Comparison of ENCODE assay signal across 12 cellular contexts in the genomic region with DNA sequence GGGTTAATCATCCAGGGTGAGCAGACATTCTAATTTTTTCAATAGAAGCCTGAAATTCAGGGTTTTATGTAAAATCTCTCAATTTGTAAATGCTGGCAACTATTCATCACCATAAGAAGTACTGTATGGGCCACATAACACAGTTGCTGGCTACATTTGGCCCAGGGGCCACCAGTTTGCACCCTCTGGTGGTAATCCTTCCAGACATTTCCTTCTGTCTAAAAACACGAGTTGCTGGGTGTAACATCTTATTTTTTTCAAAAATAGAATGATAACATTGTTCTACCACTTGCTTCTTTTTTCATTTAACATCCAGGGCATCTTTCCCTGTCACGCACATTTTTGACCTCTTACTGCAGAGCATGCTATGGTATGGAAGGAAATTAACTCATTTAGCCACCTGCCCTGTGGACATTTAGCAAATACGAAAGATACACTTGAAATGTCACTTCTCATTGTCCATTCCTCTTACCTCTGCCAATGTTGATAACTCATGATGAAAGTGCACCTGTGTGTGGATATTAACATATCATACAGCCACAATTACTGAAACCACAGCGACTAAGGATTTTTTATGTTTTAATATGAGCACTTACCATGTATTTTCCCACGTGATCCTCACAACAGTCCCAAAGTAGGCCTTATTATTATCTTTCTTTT.
A peak's percentile ranks its signal among the peaks of the same experiment; 100 is the strongest.
DNase-seq lines count a peak whose midpoint lies in the region; TF ChIP-seq lines count a peak whose summit lies in the region.
"Had no signal": no experiment of that assay in that cellular context is flagged by ENCODE, and none has a peak within 500 bp of the region (broad histone marks: within the 10 kb centered on the region; RNA-seq: fewer than 3 reads in every experiment).

No MANE protein-coding gene starts in this region.

- no peaks in the 10 kb centered on the region for H3K27me3 ChIP-seq in GM06990 (replicated peaks; ENCODE audit: control insufficient read depth, insufficient read depth, low read length)
- H3K27me3 ChIP-seq: brain microvascular endothelial cell had no signal

- H3K36me3 ChIP-seq in GM06990 (ENCODE audit: control insufficient read depth, insufficient read depth, low read length): no peaks in the 10 kb centered on the region
- H3K36me3 ChIP-seq: brain microvascular endothelial cell had no signal

- DNase-seq in DMS153 (lab: John Stamatoyannopoulos, UW) (peak; percentile 25), DMS153 treated with DMSO at 0.1 percent for 48 hours (lab: John Stamatoyannopoulos, UW; ENCODE audit: unreplicated experiment) (no peak), GM06990 (ENCODE audit: extremely low read depth, insufficient read length) (peak; percentile 59), SK-MEL-5 (ENCODE audit: low read depth, low spot score) (peak; percentile 28), fibroblast of the aortic adventitia (ENCODE audit: low read depth) (no peak), NCI-H526 treated with DMSO at 0.1 percent for 48 hours (lab: John Stamatoyannopoulos, UW) (no peak), NCI-H526 (lab: John Stamatoyannopoulos, UW) (no peak), CD1c-positive myeloid dendritic cell (ENCODE audit: extremely low spot score) (no peak)
- DNase-seq: brain microvascular endothelial cell, DMS79 treated with DMSO at 0.1 percent for 48 hours, mucosa of descending colon, T1000 had no signal

- no peak overlapping the region for H3K4me3 ChIP-seq in GM06990 (replicated peaks; ENCODE audit: low read depth, low read length)
- H3K4me3 ChIP-seq in fibroblast of the aortic adventitia (ENCODE audit: low read depth, low read length): no peak overlapping the region
- H3K4me3 ChIP-seq: mucosa of descending colon had no signal

- TF ChIP-seq CTCF in GM06990 (IDR thresholded peaks at IDR 0.05; ENCODE audit: insufficient read depth, low read length, poor library complexity, severe bottlenecking) (peak; percentile 26), fibroblast of the aortic adventitia (IDR thresholded peaks at IDR 0.05; ENCODE audit: insufficient read depth, low read length) (peak; percentile 19)

- in situ Hi-C loops in SK-MEL-5 (cut with HindIII; ENCODE audit: low pct_unique_long_range_greater_than_20kb, low sequenced_read_pairs): no loop called here

Comparison
In these comparisons a context has a peak if more than half of its experiments do, and no peak if none do; other contexts are left out.
1. DNase-seq: peak in DMS153 (single experiment), GM06990 (single experiment) and SK-MEL-5 (single experiment); none in DMS153 treated with DMSO at 0.1 percent for 48 hours (single experiment), fibroblast of the aortic adventitia (single experiment), NCI-H526 treated with DMSO at 0.1 percent for 48 hours (single experiment), NCI-H526 (0 of 2) and CD1c-positive myeloid dendritic cell (single experiment).